In genomic region chr18:12255626-12256026, GRCh38 we compare ENCODE assay signal across 16 cellular contexts. TPM values are rescaled to one million over a fixed set of nuclear protein-coding genes. Genes with fewer than 3 reads are reported as not detected.
DNase-seq lines count a peak whose midpoint lies in the region; ATAC-seq and TF ChIP-seq lines count a peak whose summit lies in the region.
"Had no signal": no experiment of that assay in that cellular context is flagged by ENCODE, and none has a peak within 500 bp of the region (broad histone marks: within the 10 kb centered on the region; RNA-seq: fewer than 3 reads in every experiment).

No MANE protein-coding gene starts in this region.

- DNase-seq in HT1080 (ENCODE audit: low read depth) (peak; percentile 91), astrocyte of the hippocampus (ENCODE audit: low read depth, low spot score) (peak; percentile 42), head of caudate nucleus (peak in 39 of 42 donors; percentile 21 to 89 (median 60)), suprapubic skin (ENCODE audit: low spot score in 2 of 2) (no peak), gastrocnemius medialis (no peak), D341Med (ENCODE audit: low spot score) (no peak), ACHN (no peak)
- no peak for DNase-seq in activated CD8-positive, alpha-beta memory T cell treated with anti-CD3 and anti-CD28 coated beads, Interleukin-2, amount 50 U/mL, for 48 hours
- DNase-seq: activated CD4-positive, alpha-beta T cell treated with anti-CD3 and anti-CD28 coated beads, Interleukin-2, amount 50 U/mL, for 48 hours; activated effector memory CD4-positive, alpha-beta T cell treated with anti-CD3 and anti-CD28 coated beads, Interleukin-2, amount 50 U/mL, for 16 hours; CD4-positive, CD25-positive, alpha-beta regulatory T cell; effector memory CD4-positive, alpha-beta T cell; heart left ventricle; NCI-H1048; T-helper 2 cell had no signal

- intact Hi-C loops in head of caudate nucleus (cut with DNase I) (no loop called here), gastrocnemius medialis (cut with DNase I; ENCODE audit: low total_unique reads) (no loop called here)

- H3K27me3 ChIP-seq in suprapubic skin, result peaks cover 36% of the 10 kb centered on the region
- peaks cover 23 to 31% (median 24%) of the 10 kb centered on the region in 3 donors for H3K27me3 ChIP-seq in gastrocnemius medialis

- H3K9me3 ChIP-seq in suprapubic skin, result no peaks in the 10 kb centered on the region
- H3K9me3 ChIP-seq in gastrocnemius medialis, result no peaks in the 10 kb centered on the region
- H3K9me3 ChIP-seq: heart left ventricle, neutrophil had no signal

- H3K27ac ChIP-seq in suprapubic skin, result peak overlapping the region; percentile 52
- no peak overlapping the region for H3K27ac ChIP-seq in gastrocnemius medialis
- H3K27ac ChIP-seq: heart left ventricle, neutrophil had no signal

- in situ Hi-C loops in gastrocnemius medialis (cut with MboI; ENCODE audit: low sequenced_read_pairs in 4 of 4), result no loop called here
- in situ Hi-C loops in ACHN (cut with HindIII; ENCODE audit: low pct_ligation_motif_present, low pct_unique_long_range_greater_than_20kb, low sequenced_read_pairs), result no loop called here

- H3K4me1 ChIP-seq in suprapubic skin (peaks cover 43% of the 10 kb centered on the region), gastrocnemius medialis (peaks cover 7% of the 10 kb centered on the region in 2 donors)

- H3K36me3 ChIP-seq in suprapubic skin, result no peaks in the 10 kb centered on the region
- H3K36me3 ChIP-seq in gastrocnemius medialis, result no peaks in the 10 kb centered on the region
- H3K36me3 ChIP-seq: heart left ventricle, neutrophil had no signal

- no peak for TF ChIP-seq EP300 in suprapubic skin (IDR thresholded peaks at IDR 0.05)

- TF ChIP-seq POLR2A in suprapubic skin (IDR thresholded peaks at IDR 0.05), result no peak
- TF ChIP-seq POLR2A in gastrocnemius medialis (IDR thresholded peaks at IDR 0.05), result no peak

- ATAC-seq in gastrocnemius medialis, result no peak

- H3K4me3 ChIP-seq in suprapubic skin (no peak overlapping the region), gastrocnemius medialis (no peak overlapping the region)
- H3K4me3 ChIP-seq: heart left ventricle had no signal

- WGBS in suprapubic skin, result 52% methylated on average over 4 of the region's 4 CpGs

- no peak for TF ChIP-seq CTCF in suprapubic skin (IDR thresholded peaks at IDR 0.05)
- no peak for TF ChIP-seq CTCF in gastrocnemius medialis (IDR thresholded peaks at IDR 0.05 in 4 of 5, conservative IDR thresholded peaks at IDR 0.05 in 1 of 5)

RNA-seq across cellular contexts. Expression of gene CIDEA, which starts 1.5 kb away (rescaled TPM):
- not detected in 2 replicates for total RNA-seq in HT1080 (2014; rRNA removed; shearing (Covaris generic))
- not detected in 2 replicates for polyA plus RNA-seq in HT1080 (2015; cell fraction: cytosol; rRNA removed)
- polyA plus RNA-seq in HT1080 (2015; cell fraction: nucleus; rRNA removed), result not detected in 2 replicates
- total RNA-seq in suprapubic skin (10 to 100 TPM; 17.5 to 72.2 (median 36.4) TPM), gastrocnemius medialis (1 to 10 TPM in 1 of 4 donors, under 1 TPM in 1, not detected in 2; 0.33 to 7.4 TPM)
- total RNA-seq: CD4-positive, CD25-positive, alpha-beta regulatory T cell had no signal
- polyA plus RNA-seq: CD4-positive, CD25-positive, alpha-beta regulatory T cell had no signal

RNA-seq across cellular contexts. Expression of gene TUBB6, which starts 52.4 kb away (rescaled TPM):
- total RNA-seq in HT1080 (2014; rRNA removed; shearing (Covaris generic)), result 752 and 866 TPM in 2 replicates
- polyA plus RNA-seq in HT1080 (2015; cell fraction: cytosol; rRNA removed), result 446 and 561 TPM in 2 replicates
- polyA plus RNA-seq in HT1080 (2015; cell fraction: nucleus; rRNA removed), result 439 and 449 TPM in 2 replicates
- total RNA-seq in suprapubic skin, result 100 to 1,000 TPM; 211 to 298 (median 220) TPM
- total RNA-seq in gastrocnemius medialis, result 10 to 100 TPM in 3 of 4 donors, 1 to 10 TPM in 1; 6.3 to 29.7 (median 13.5) TPM

Comparison
In these comparisons a context has a peak if more than half of its experiments do, and no peak if none do; other contexts are left out.
1. DNase-seq: peak in HT1080 (single experiment), astrocyte of the hippocampus (single experiment) and head of caudate nucleus (39 of 42); none in suprapubic skin (0 of 2), gastrocnemius medialis (0 of 2), D341Med (single experiment), ACHN (single experiment) and activated CD8-positive, alpha-beta memory T cell treated with anti-CD3 and anti-CD28 coated beads, Interleukin-2, amount 50 U/mL, for 48 hours (single experiment).
2. RNA of gene TUBB6, which starts 52.4 kb away (total RNA-seq): 752 to 866 TPM in HT1080 and 211 to 298 TPM in suprapubic skin; 6.3 to 29.7 TPM in gastrocnemius medialis; every median in the first group is over 4 times any median in the second.